Comparison of ENCODE assay signal across 10 cellular contexts in genomic region chr1:9009438-9010366, GRCh38. TPM values are rescaled to one million over a fixed set of nuclear protein-coding genes. Genes with fewer than 3 reads are reported as not detected.
DNase-seq lines count a peak whose midpoint lies in the region; ATAC-seq and TF ChIP-seq lines count a peak whose summit lies in the region.
"Had no signal": no experiment of that assay in that cellular context is flagged by ENCODE, and none has a peak within 500 bp of the region (broad histone marks: within the 10 kb centered on the region; RNA-seq: fewer than 3 reads in every experiment).

No MANE protein-coding gene starts in this region.

- H3K4me3 ChIP-seq in lower leg skin (ENCODE audit: low read depth, poor library complexity, severe bottlenecking) = no peak overlapping the region

- H3K27ac Mint-ChIP-seq in activated naive CD4-positive, alpha-beta T cell treated with anti-CD3 and anti-CD28 coated beads for 36 hours = no peak overlapping the region
- H3K27ac Mint-ChIP-seq: T-cell had no signal

- CTCF ChIA-PET in activated naive CD4-positive, alpha-beta T cell treated with anti-CD3 and anti-CD28 coated beads for 36 hours (lab: Charles Lee) = interaction anchor here (1.1 to 1.4 kb wide), 2 partner anchors 92 to 95 kb away, joined by 3 read pairs; no protein-coding TSS in a partner anchor

- ATAC-seq in GM21825 (IDR thresholded peaks at IDR 0.05; ENCODE audit: unreplicated experiment) = no peak
- no peak for ATAC-seq in GM18519 (IDR thresholded peaks at IDR 0.05; ENCODE audit: low FRiP score, unreplicated experiment)

- H3K27me3 Mint-ChIP-seq in activated naive CD4-positive, alpha-beta T cell treated with anti-CD3 and anti-CD28 coated beads for 36 hours (ENCODE audit: low read depth) = no peaks in the 10 kb centered on the region

- TF ChIP-seq POLR2A in lower leg skin (IDR thresholded peaks at IDR 0.05) = no peak

- H3K9me3 Mint-ChIP-seq in activated naive CD4-positive, alpha-beta T cell treated with anti-CD3 and anti-CD28 coated beads for 36 hours = no peaks in the 10 kb centered on the region
- H3K9me3 Mint-ChIP-seq: T-cell had no signal

- peaks cover 3% of the 10 kb centered on the region for H3K4me1 Mint-ChIP-seq in activated naive CD4-positive, alpha-beta T cell treated with anti-CD3 and anti-CD28 coated beads for 36 hours (ENCODE audit: low read depth)

- no peaks in the 10 kb centered on the region for H3K36me3 Mint-ChIP-seq in activated naive CD4-positive, alpha-beta T cell treated with anti-CD3 and anti-CD28 coated beads for 36 hours (ENCODE audit: low read depth)
- H3K36me3 Mint-ChIP-seq: T-cell had no signal

- TF ChIP-seq CTCF in lower leg skin (IDR thresholded peaks at IDR 0.05) = no peak

- intact Hi-C loops in activated naive CD4-positive, alpha-beta T cell treated with anti-CD3 and anti-CD28 coated beads for 36 hours (cut with micrococcal nuclease) = loop anchor here (5.0 to 10.0 kb wide), 4 partner anchors 93 to 445 kb away; no protein-coding TSS in a partner anchor
- intact Hi-C loops in lower leg skin (cut with DNase I; ENCODE audit: low total_unique reads) = loop anchor here (10.0 kb wide), 1 partner anchor 95 kb away; no protein-coding TSS in a partner anchor

- DNase-seq in ELF-1 (ENCODE audit: low read depth, low spot score) (peak; percentile 90), HuH-7.5 (ENCODE audit: low spot score) (peak; percentile 36), iris pigment epithelial cell (ENCODE audit: low read depth) (peak; percentile 36), SKM-1 (lab: John Stamatoyannopoulos, UW; ENCODE audit: unreplicated experiment) (no peak), lower leg skin (ENCODE audit: low spot score in 2 of 2) (no peak)
- peak; percentile 53 for DNase-seq in activated naive CD4-positive, alpha-beta T cell treated with anti-CD3 and anti-CD28 coated beads for 36 hours

- no peak overlapping the region for H3K4me3 Mint-ChIP-seq in activated naive CD4-positive, alpha-beta T cell treated with anti-CD3 and anti-CD28 coated beads for 36 hours
- H3K4me3 Mint-ChIP-seq: T-cell had no signal

- 65 to 66% methylated on average over 21 of the region's 21 CpGs for WGBS in lower leg skin, 2 donors

RNA-seq across cellular contexts. Expression of gene SLC2A7, which starts 16.5 kb away (rescaled TPM):
- not detected for total RNA-seq in activated naive CD4-positive, alpha-beta T cell treated with anti-CD3 and anti-CD28 coated beads for 36 hours
- not detected for total RNA-seq in lower leg skin
- total RNA-seq: myocyte, T-cell had no signal

RNA-seq across cellular contexts. Expression of gene SLC2A5, which starts 59.7 kb away (rescaled TPM):
- total RNA-seq in activated naive CD4-positive, alpha-beta T cell treated with anti-CD3 and anti-CD28 coated beads for 36 hours = not detected
- 1 to 10 TPM in 2 of 4 donors, under 1 TPM in 2; 0.21 to 3.4 (median 1.9) TPM for total RNA-seq in lower leg skin

Comparison
In these comparisons a context has a peak if more than half of its experiments do, and no peak if none do; other contexts are left out.
1. DNase-seq: peak in ELF-1 (single experiment), HuH-7.5 (single experiment), activated naive CD4-positive, alpha-beta T cell treated with anti-CD3 and anti-CD28 coated beads for 36 hours (single experiment) and iris pigment epithelial cell (single experiment); none in SKM-1 (single experiment) and lower leg skin (0 of 2).